ENCODE assay signal across 9 cellular contexts in the genomic region with DNA sequence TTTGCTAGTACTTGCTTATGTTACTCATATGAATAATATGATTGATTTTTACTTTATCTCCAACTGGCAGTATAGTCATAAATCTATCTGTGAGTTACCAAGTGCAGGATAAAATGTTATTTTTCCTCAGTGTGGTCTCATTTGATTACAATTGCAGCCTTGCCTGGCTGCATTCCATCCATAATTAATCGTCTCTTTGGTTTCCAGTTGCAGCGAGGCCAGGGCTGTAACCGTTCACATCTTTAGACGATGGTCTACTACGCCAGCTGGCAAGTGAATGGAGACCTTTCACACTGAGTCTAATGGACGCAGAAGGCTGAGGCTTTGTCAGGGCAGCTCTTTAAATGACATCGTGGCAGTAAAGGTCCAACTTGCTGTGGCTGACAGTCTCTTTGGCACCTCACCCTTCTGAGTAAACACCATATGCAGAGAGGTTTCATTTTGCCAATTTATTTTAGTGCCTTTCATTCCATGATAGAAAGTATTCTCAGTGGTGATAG.
DNase-seq lines count a peak whose midpoint lies in the region; ATAC-seq, FAIRE-seq and TF ChIP-seq lines count a peak whose summit lies in the region.
"Had no signal": no experiment of that assay in that cellular context is flagged by ENCODE, and none has a peak within 500 bp of the region (broad histone marks: within the 10 kb centered on the region; RNA-seq: fewer than 3 reads in every experiment).

No MANE protein-coding gene starts in this region.

- TF ChIP-seq POLR2A in sigmoid colon (IDR thresholded peaks at IDR 0.05): no peak

- no peak overlapping the region for H3K9ac ChIP-seq in PC-3 (ENCODE audit: low read length)

- no peak overlapping the region for H3K4me3 ChIP-seq in PC-3 (ENCODE audit: low read length)
- peak overlapping the region in 1 of 4 donors; percentile 14 for H3K4me3 ChIP-seq in sigmoid colon
- H3K4me3 ChIP-seq in effector memory CD4-positive, alpha-beta T cell (ENCODE audit: insufficient read depth, low read depth, low read length, poor library complexity, severe bottlenecking): no peak overlapping the region
- H3K4me3 ChIP-seq in ascending aorta: peak overlapping the region in 1 of 2 donors; percentile 38

- no peak overlapping the region for H2AFZ ChIP-seq in PC-3 (ENCODE audit: low read length)

- peak; percentile 72 for FAIRE-seq in HTR-8/SVneo (lab: Jason Lieb, UNC)
- FAIRE-seq: bronchial epithelial cell had no signal

- H4K20me1 ChIP-seq in PC-3 (ENCODE audit: low read length): no peaks in the 10 kb centered on the region

- no peak for TF ChIP-seq CTCF in PC-3 (conservative IDR thresholded peaks at IDR 0.05; ENCODE audit: low read depth, low read length)
- no peak for TF ChIP-seq CTCF in sigmoid colon (IDR thresholded peaks at IDR 0.05)
- no peak for TF ChIP-seq CTCF in ascending aorta (IDR thresholded peaks at IDR 0.05)

- DNase-seq in HTR-8/SVneo (ENCODE audit: insufficient read length, low spot score) (peak; percentile 31), PC-3 (no peak), head of caudate nucleus (peak in 35 of 42 donors; percentile 11 to 76 (median 34)), sigmoid colon (peak; percentile 65), ascending aorta (ENCODE audit: low spot score in 2 of 2) (no peak)
- DNase-seq in effector memory CD4-positive, alpha-beta T cell: no peak

- BruUV-seq in PC-3 (replicated peaks; lab: Mats Ljungman, UMichigan): no TSS peak

- H3K4me2 ChIP-seq in PC-3 (ENCODE audit: low read length): 0 out of 2 replicates have a peak overlapping the region, but pooled peaks have one; percentile 6

- no peaks in the 10 kb centered on the region for H3F3A ChIP-seq in PC-3 (ENCODE audit: low read length, unreplicated experiment)

- POLR2A ChIA-PET in PC-3 (lab: Charles Lee; ENCODE audit: unreplicated experiment): no interaction called here

- H3K36me3 ChIP-seq in PC-3 (ENCODE audit: low read depth, low read length) (no peaks in the 10 kb centered on the region), sigmoid colon (no peaks in the 10 kb centered on the region), ascending aorta (no peaks in the 10 kb centered on the region)
- no peaks in the 10 kb centered on the region for H3K36me3 ChIP-seq in effector memory CD4-positive, alpha-beta T cell (ENCODE audit: control insufficient read depth, insufficient read depth, low read length)

- intact Hi-C loops in PC-3 (cut with micrococcal nuclease) (no loop called here), head of caudate nucleus (cut with DNase I) (no loop called here), sigmoid colon (cut with DNase I) (no loop called here), ascending aorta (cut with DNase I) (no loop called here)

- 6 to 36% methylated on average over 7 of the region's 7 CpGs for WGBS in sigmoid colon, 2 donors

- ATAC-seq in PC-3 (no peak; the same call in 1 of the 2 replicates), GM18868 (IDR thresholded peaks at IDR 0.05; ENCODE audit: unreplicated experiment) (no peak), HG02610 (IDR thresholded peaks at IDR 0.05; ENCODE audit: unreplicated experiment) (no peak)

- H3K27me3 ChIP-seq in PC-3 (ENCODE audit: low read length): no peaks in the 10 kb centered on the region
- H3K27me3 ChIP-seq in sigmoid colon: no peaks in the 10 kb centered on the region
- no peaks in the 10 kb centered on the region for H3K27me3 ChIP-seq in effector memory CD4-positive, alpha-beta T cell (replicated peaks; ENCODE audit: control insufficient read depth, insufficient read depth, low read length, poor library complexity, severe bottlenecking)
- H3K27me3 ChIP-seq in ascending aorta: no peaks in the 10 kb centered on the region

- H3K9me3 ChIP-seq in PC-3 (ENCODE audit: low read length) (no peaks in the 10 kb centered on the region), sigmoid colon (no peaks in the 10 kb centered on the region), ascending aorta (no peaks in the 10 kb centered on the region)
- H3K9me3 ChIP-seq in effector memory CD4-positive, alpha-beta T cell (ENCODE audit: control insufficient read depth, low read length): no peaks in the 10 kb centered on the region

- no peaks in the 10 kb centered on the region for H3K9me2 ChIP-seq in PC-3 (replicated peaks; ENCODE audit: low read length)

- CTCF ChIA-PET in PC-3 (lab: Charles Lee): no interaction called here

- no peak for TF ChIP-seq EP300 in sigmoid colon (IDR thresholded peaks at IDR 0.05)

- H3K79me2 ChIP-seq in PC-3 (ENCODE audit: low read length): no peaks in the 10 kb centered on the region

- H3K27ac ChIP-seq in PC-3 (ENCODE audit: low read length) (no peak overlapping the region), sigmoid colon (peak overlapping the region in 3 of 4 donors; percentile 11 to 39 (median 17)), ascending aorta (no peak overlapping the region)
- no peak overlapping the region for H3K27ac ChIP-seq in effector memory CD4-positive, alpha-beta T cell (ENCODE audit: insufficient read depth, low read length, poor library complexity, severe bottlenecking)

- H3K4me1 ChIP-seq in PC-3 (ENCODE audit: insufficient read depth, low read length) (peaks cover 37% of the 10 kb centered on the region), sigmoid colon (peaks cover 0 to 31% (median 28%) of the 10 kb centered on the region in 4 donors), ascending aorta (no peaks in the 10 kb centered on the region)
- no peaks in the 10 kb centered on the region for H3K4me1 ChIP-seq in effector memory CD4-positive, alpha-beta T cell (ENCODE audit: control insufficient read depth, insufficient read depth, low read length, poor library complexity, severe bottlenecking)

Comparison
In these comparisons a context has a peak if more than half of its experiments do, and no peak if none do; other contexts are left out.
1. DNase-seq: peak in HTR-8/SVneo (single experiment), head of caudate nucleus (35 of 42) and sigmoid colon (single experiment); none in PC-3 (single experiment), effector memory CD4-positive, alpha-beta T cell (0 of 3) and ascending aorta (0 of 2).
2. H3K27ac ChIP-seq: peak in sigmoid colon (3 of 4); none in PC-3 (single experiment), effector memory CD4-positive, alpha-beta T cell (single experiment) and ascending aorta (0 of 2).